Comparison of ENCODE assay signal across 8 cellular contexts in genomic region chr16:1308977-1309885, GRCh38. TPM values are rescaled to one million over a fixed set of nuclear protein-coding genes. Genes with fewer than 3 reads are reported as not detected.
DNase-seq lines count a peak whose midpoint lies in the region; ATAC-seq and TF ChIP-seq lines count a peak whose summit lies in the region.

Gene UBE2I (plus strand): TSS chr16:1309636. CDS start chr16:1314031, 4,395 bp downstream.

- H3K4me1 Mint-ChIP-seq in progenitor cell of endocrine pancreas (ENCODE audit: low read depth), result peaks cover 19% of the 10 kb centered on the region

- H3K27ac ChIP-seq in left ventricle myocardium inferior (replicated peaks) (peak within 1 kb of the TSS; percentile 100), upper lobe of right lung (peak within 1 kb of the TSS; percentile 98)

- H3K9me3 ChIP-seq in left ventricle myocardium inferior (replicated peaks), result no peaks in the 10 kb centered on the region
- no peaks in the 10 kb centered on the region for H3K9me3 ChIP-seq in upper lobe of right lung

- H3K36me3 ChIP-seq in left ventricle myocardium inferior (peaks cover 7% of the 10 kb centered on the region), upper lobe of right lung (peaks cover 13% of the 10 kb centered on the region)

- intact Hi-C loops in left ventricle myocardium inferior (cut with micrococcal nuclease), result no loop called here
- intact Hi-C loops in upper lobe of right lung (cut with DNase I), result no loop called here

- H3K27me3 ChIP-seq in left ventricle myocardium inferior (ENCODE audit: low read depth) (no peaks in the 10 kb centered on the region), upper lobe of right lung (no peaks in the 10 kb centered on the region)

- H3K27me3 Mint-ChIP-seq in progenitor cell of endocrine pancreas, result no peaks in the 10 kb centered on the region

- H3K36me3 Mint-ChIP-seq in progenitor cell of endocrine pancreas (ENCODE audit: insufficient read depth), result peaks cover 3% of the 10 kb centered on the region

- peak within 1 kb of the TSS; percentile 95 for H3K4me3 ChIP-seq in left ventricle myocardium inferior
- peak within 1 kb of the TSS; percentile 72 for H3K4me3 ChIP-seq in upper lobe of right lung

- peak; percentile 80 for TF ChIP-seq POLR2A in GM15510 (IDR thresholded peaks at IDR 0.05; ENCODE audit: borderline replicate concordance, extremely low read depth, insufficient read length)

- H3K4me3 Mint-ChIP-seq in progenitor cell of endocrine pancreas (ENCODE audit: low read depth), result peak within 1 kb of the TSS; percentile 100

- DNase-seq in NCI-H187 (lab: John Stamatoyannopoulos, UW) (peak; percentile 99), T-helper 2 cell (peak; percentile 90 to 99 (median 94)), amygdala (lab: John Stamatoyannopoulos, UW) (peak; percentile 81 to 99 (median 96)), left ventricle myocardium inferior (peak; percentile 96), progenitor cell of endocrine pancreas (ENCODE audit: low spot score, unreplicated experiment) (peak; percentile 96), upper lobe of right lung (peak; percentile 97)

- H3K27ac Mint-ChIP-seq in progenitor cell of endocrine pancreas, result peak within 1 kb of the TSS; percentile 100

- no peaks in the 10 kb centered on the region for H3K9me3 Mint-ChIP-seq in progenitor cell of endocrine pancreas (ENCODE audit: low read depth)

- ATAC-seq in HG02885 (IDR thresholded peaks at IDR 0.05; ENCODE audit: poor library complexity, unreplicated experiment) (peak; percentile 72), upper lobe of right lung (peak; percentile 91)

- TF ChIP-seq CTCF in left ventricle myocardium inferior (IDR thresholded peaks at IDR 0.05; ENCODE audit: borderline replicate concordance), result no peak
- no peak for TF ChIP-seq CTCF in progenitor cell of endocrine pancreas (IDR thresholded peaks at IDR 0.05; ENCODE audit: unreplicated experiment)
- TF ChIP-seq CTCF in upper lobe of right lung (IDR thresholded peaks at IDR 0.05), result no peak

- peaks cover 47% of the 10 kb centered on the region for H3K4me1 ChIP-seq in left ventricle myocardium inferior
- peaks cover 27% of the 10 kb centered on the region for H3K4me1 ChIP-seq in upper lobe of right lung

RNA-seq across cellular contexts. Expression of gene UBE2I, which starts in this region (rescaled TPM):
- total RNA-seq in left ventricle myocardium inferior (86.2 TPM), progenitor cell of endocrine pancreas (211 and 212 TPM in 2 replicates), upper lobe of right lung (95.6 TPM)

Comparison
In these comparisons a context has a peak if more than half of its experiments do, and no peak if none do; other contexts are left out.
1. Peak in every context shown above with its lines: DNase-seq, ATAC-seq, H3K4me3 ChIP-seq and H3K27ac ChIP-seq.